13 cellular contexts compared by ENCODE assay signal in genomic region chr16:16075463-16076399, GRCh38.
DNase-seq lines count a peak whose midpoint lies in the region; ATAC-seq and TF ChIP-seq lines count a peak whose summit lies in the region.
"Had no signal": no experiment of that assay in that cellular context is flagged by ENCODE, and none has a peak within 500 bp of the region (broad histone marks: within the 10 kb centered on the region; RNA-seq: fewer than 3 reads in every experiment).

No MANE protein-coding gene starts in this region.

- H3K27me3 Mint-ChIP-seq in natural killer cell (ENCODE audit: low read depth in 2 of 2) = no peaks in the 10 kb centered on the region

- TF ChIP-seq CTCF in AG04450 (IDR thresholded peaks at IDR 0.05; ENCODE audit: low read depth, low read length) (no peak), NB4 (IDR thresholded peaks at IDR 0.05; ENCODE audit: low read depth, low read length) (no peak), natural killer cell (IDR thresholded peaks at IDR 0.05) (no peak)

- peak in 2 of 3 donors; percentile 45 to 75 for ATAC-seq in natural killer cell
- no peak for ATAC-seq in HG03045 (IDR thresholded peaks at IDR 0.05; ENCODE audit: unreplicated experiment)
- ATAC-seq in HG02571 (IDR thresholded peaks at IDR 0.05; ENCODE audit: unreplicated experiment) = no peak

- peak overlapping the region; percentile 73 for H3K27ac ChIP-seq in AG04450 (ENCODE audit: low read depth, low read length)
- H3K27ac ChIP-seq: C4-2B had no signal

- CTCF ChIA-PET in AG04450 (lab: Charles Lee) = interaction anchor here (0.7 to 1.7 kb wide), 3 partner anchors 201 to 298 kb away, joined by 3 to 6 read pairs (median 6); no protein-coding TSS in a partner anchor

- intact Hi-C loops in natural killer cell (cut with micrococcal nuclease) = no loop called here

- H3K9me3 Mint-ChIP-seq in natural killer cell = no peaks in the 10 kb centered on the region

- POLR2A ChIA-PET in AG04450 (lab: Yijun Ruan, JAX) = no interaction called here

- H3K27me3 ChIP-seq in AG04450 (ENCODE audit: control insufficient read depth, insufficient read depth, low read length) (no peaks in the 10 kb centered on the region), HAP-1 (ENCODE audit: low read depth) (no peaks in the 10 kb centered on the region)

- peak overlapping the region; percentile 80 to 85 for H3K27ac Mint-ChIP-seq in natural killer cell

- H3K4me1 Mint-ChIP-seq in natural killer cell = peaks cover 20 to 34% of the 10 kb centered on the region in 2 donors

- in situ Hi-C loops in HAP-1 (cut with MboI; ENCODE audit: low sequenced_read_pairs) = no loop called here

- H3K4me3 Mint-ChIP-seq in natural killer cell = peak overlapping the region; percentile 79

- peaks cover 48% of the 10 kb centered on the region for H3K36me3 ChIP-seq in HAP-1 (replicated peaks)

- H3K4me3 ChIP-seq in AG04450 (ENCODE audit: low read depth, low read length) = no peak overlapping the region
- H3K4me3 ChIP-seq in NB4 (ENCODE audit: low read depth, low read length) = peak overlapping the region; percentile 61
- H3K4me3 ChIP-seq in HAP-1 = no peak overlapping the region
- H3K4me3 ChIP-seq: skin epidermis had no signal

- TF ChIP-seq POLR2A in NB4 (IDR thresholded peaks at IDR 0.05; ENCODE audit: extremely low read depth, insufficient read length) = no peak

- DNase-seq in AG04450 (ENCODE audit: low read depth, low spot score) (no peak), NB4 (ENCODE audit: low read depth) (peak; percentile 98), fibroblast of gingiva (ENCODE audit: low read depth) (peak; percentile 67), natural killer cell (no peak), HAP-1 (ENCODE audit: low spot score in 2 of 2) (no peak), NCI-H510A (lab: John Stamatoyannopoulos, UW) (no peak)
- DNase-seq: activated T-cell treated with anti-CD3 and anti-CD28 coated beads for 4 hours; foreskin melanocyte; NK-92 treated with Interleukin-12 subunit alpha and Interleukin-12 subunit beta, amount 100 ng/mL, for 24 hours had no signal

- H3K36me3 Mint-ChIP-seq in natural killer cell = no peaks in the 10 kb centered on the region

- H3K9me3 ChIP-seq in AG04450 (ENCODE audit: control insufficient read depth, insufficient read depth, low read length) = no peaks in the 10 kb centered on the region
- no peaks in the 10 kb centered on the region for H3K9me3 ChIP-seq in HAP-1

- no peaks in the 10 kb centered on the region for H3K4me1 ChIP-seq in HAP-1

Comparison
In these comparisons a context has a peak if more than half of its experiments do, and no peak if none do; other contexts are left out.
1. DNase-seq: peak in NB4 (single experiment) and fibroblast of gingiva (single experiment); none in AG04450 (single experiment), natural killer cell (single experiment), HAP-1 (0 of 2) and NCI-H510A (single experiment).
2. ATAC-seq: peak in natural killer cell (2 of 3); none in HG03045 (single experiment) and HG02571 (single experiment).